Comparison of ENCODE assay signal across 10 cellular contexts in genomic region chr22:23131931-23132330, GRCh38. TPM values are rescaled to one million over a fixed set of nuclear protein-coding genes. Genes with fewer than 3 reads are reported as not detected.
"Had no signal": no experiment of that assay in that cellular context is flagged by ENCODE, and none has a peak within 500 bp of the region (broad histone marks: within the 10 kb centered on the region; RNA-seq: fewer than 3 reads in every experiment).

No MANE protein-coding gene starts in this region.

- FAIRE-seq: H1, H54, HTR-8/SVneo had no signal

- H3K27ac ChIP-seq: KMS-11 had no signal

- H3K4me2 ChIP-seq: GM23338, KMS-11 had no signal

- ATAC-seq: GM23338 had no signal

- H2AFZ ChIP-seq: GM23338 had no signal

- DNase-seq: H9, HCEC 1CT, IMR-90, KBM-7 had no signal

- H3K4me3 ChIP-seq: GM23338 had no signal

- H3K9ac ChIP-seq: KMS-11 had no signal

RNA-seq across cellular contexts. Expression of gene RSPH14, which starts 9.9 kb away (rescaled TPM):
- total RNA-seq: GM23338, H9, HT-29, IMR-90 had no signal
- polyA plus RNA-seq: IMR-90 had no signal
